23 cellular contexts compared by ENCODE assay signal in genomic region chr18:8375899-8376512, GRCh38.
"Had no signal": no experiment of that assay in that cellular context is flagged by ENCODE, and none has a peak within 500 bp of the region (broad histone marks: within the 10 kb centered on the region; RNA-seq: fewer than 3 reads in every experiment).

No MANE protein-coding gene starts in this region.

- H3K36me3 ChIP-seq: neutrophil had no signal

- H3K27me3 Mint-ChIP-seq: effector memory CD8-positive, alpha-beta T cell had no signal

- H3K4me1 Mint-ChIP-seq: naive thymus-derived CD4-positive, alpha-beta T cell had no signal

- H3K9me3 ChIP-seq: left lung, neutrophil, pancreas, stomach, tibial artery had no signal

- H3K27ac ChIP-seq: left lung, neutrophil, pancreas, stomach, tibial artery had no signal

- H3K4me1 ChIP-seq: left lung, pancreas had no signal

- H3K36me3 Mint-ChIP-seq: immature natural killer cell had no signal

- FAIRE-seq: endometrium, frontal cortex, pancreas had no signal

- DNase-seq: cortex of kidney; effector memory CD8-positive, alpha-beta T cell; hypothalamus; immature natural killer cell; left lung; mesenchymal stem cell; midbrain; naive thymus-derived CD4-positive, alpha-beta T cell; pancreas; stimulated activated CD4-positive, alpha-beta T cell treated with anti-CD3 and anti-CD28 coated beads, Interleukin-12 subunit alpha, Interleukin-12 subunit beta, amount 100 ng/mL, for 4 hours; stimulated activated CD4-positive, alpha-beta T cell treated with anti-CD3 and anti-CD28 coated beads, Interleukin-1b, Interleukin-23, amount 100 ng/mL, for 48 hours; stimulated activated CD4-positive, alpha-beta T cell treated with anti-CD3 and anti-CD28 coated beads, Interleukin-4, amount 100 ng/mL, for 1 hour; stimulated activated CD8-positive, alpha-beta memory T cell treated with anti-CD3 and anti-CD28 coated beads, Interleukin-4, amount 100 ng/mL, for 48 hours; stimulated activated naive CD4-positive, alpha-beta T cell treated with Interleukin-2 at 50 U/mL for 16 hours; stomach; tibial artery had no signal

- H3K4me2 ChIP-seq: smooth muscle cell had no signal

- ATAC-seq: effector memory CD8-positive, alpha-beta T cell; naive thymus-derived CD4-positive, alpha-beta T cell; pancreas; sciatic nerve had no signal

- H3K4me3 Mint-ChIP-seq: effector memory CD8-positive, alpha-beta T cell; immature natural killer cell; naive thymus-derived CD4-positive, alpha-beta T cell; nephron; type B pancreatic cell had no signal

- H3K9me3 Mint-ChIP-seq: effector memory CD8-positive, alpha-beta T cell; immature natural killer cell; nephron; type B pancreatic cell had no signal

- H3K27me3 ChIP-seq: left lung, neutrophil, pancreas, stomach, tibial artery had no signal

- H3K4me3 ChIP-seq: left lung, pancreas, smooth muscle cell, stomach, tibial artery had no signal

- H3K27ac Mint-ChIP-seq: effector memory CD8-positive, alpha-beta T cell; immature natural killer cell; naive thymus-derived CD4-positive, alpha-beta T cell; type B pancreatic cell had no signal
